ENCODE assay signal across 9 cellular contexts in genomic region chr3:19149388-19149787, GRCh38.
DNase-seq lines count a peak whose midpoint lies in the region; TF ChIP-seq lines count a peak whose summit lies in the region.
"Had no signal": no experiment of that assay in that cellular context is flagged by ENCODE, and none has a peak within 500 bp of the region (broad histone marks: within the 10 kb centered on the region; RNA-seq: fewer than 3 reads in every experiment).

No MANE protein-coding gene starts in this region.

- H3K27ac Mint-ChIP-seq in nephron = no peak overlapping the region

- H3K4me3 Mint-ChIP-seq in nephron = peak overlapping the region; percentile 16 to 89 (median 82)

- H3K4me3 ChIP-seq in cardiac fibroblast (replicated peaks in 1 of 2; ENCODE audit: low read depth in 2 of 2, low read length in 2 of 2) = no peak overlapping the region

- H3K4me1 Mint-ChIP-seq in nephron = peaks cover 6% of the 10 kb centered on the region

- no peaks in the 10 kb centered on the region for H3K36me3 Mint-ChIP-seq in nephron (ENCODE audit: low read depth)

- DNase-seq in DMS 273 (lab: John Stamatoyannopoulos, UW; ENCODE audit: unreplicated experiment) = peak; percentile 28
- no peak for DNase-seq in DMS 273 treated with DMSO at 0.1 percent for 48 hours (lab: John Stamatoyannopoulos, UW)
- peak; percentile 40 for DNase-seq in NAMALWA (ENCODE audit: low spot score)
- peak; percentile 37 to 38 for DNase-seq in cardiac fibroblast (ENCODE audit: low read depth in 2 of 2)
- DNase-seq in activated CD8-positive, alpha-beta memory T cell treated with anti-CD3 and anti-CD28 coated beads, Interleukin-2, amount 50 U/mL, for 4 hours = no peak
- DNase-seq in amniotic stem cell (lab: John Stamatoyannopoulos, UW) = no peak
- no peak for DNase-seq in hepatic stellate cell (ENCODE audit: low spot score)

- H3K27me3 Mint-ChIP-seq in nephron (ENCODE audit: low read depth) = peaks cover 32% of the 10 kb centered on the region

- no peak for TF ChIP-seq CTCF in cardiac fibroblast (IDR thresholded peaks at IDR 0.05; ENCODE audit: low read depth, low read length)
- TF ChIP-seq CTCF in nephron (IDR thresholded peaks at IDR 0.05; ENCODE audit: unreplicated experiment in 3 of 3) = no peak

- no peaks in the 10 kb centered on the region for H3K9me3 Mint-ChIP-seq in nephron
- H3K9me3 Mint-ChIP-seq: stimulated activated naive CD8-positive, alpha-beta T cell treated with anti-CD3 and anti-CD28 coated beads, Interleukin-15, Interleukin-2, amounts not matched to agents 100 ng/mL and 50 ng/mL, for 24 hours had no signal

Comparison
In these comparisons a context has a peak if more than half of its experiments do, and no peak if none do; other contexts are left out.
1. DNase-seq: peak in DMS 273 (single experiment), NAMALWA (single experiment) and cardiac fibroblast (2 of 2); none in DMS 273 treated with DMSO at 0.1 percent for 48 hours (single experiment), activated CD8-positive, alpha-beta memory T cell treated with anti-CD3 and anti-CD28 coated beads, Interleukin-2, amount 50 U/mL, for 4 hours (single experiment), amniotic stem cell (single experiment) and hepatic stellate cell (single experiment).